Comparison of ENCODE assay signal across 13 cellular contexts in the genomic region with DNA sequence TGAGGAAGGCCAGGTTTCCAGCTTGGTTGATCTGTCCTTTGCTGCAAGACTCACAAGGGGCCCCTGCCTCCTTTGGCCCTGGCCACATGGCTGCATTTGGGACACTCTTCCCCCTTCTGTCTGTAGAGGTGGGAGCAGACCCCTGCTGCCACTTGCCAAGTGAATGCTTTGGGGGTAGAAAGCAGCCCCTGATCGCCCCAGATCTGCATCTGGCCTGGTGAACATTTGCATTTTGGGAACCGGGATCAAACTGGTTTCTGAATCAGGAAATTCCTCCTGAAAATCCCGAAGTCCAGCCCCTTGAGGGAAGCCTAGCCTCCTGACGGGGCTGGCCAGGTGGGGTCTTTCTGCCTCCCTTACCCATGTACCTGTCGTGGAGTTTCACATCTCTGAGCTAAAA. TPM values are rescaled to one million over a fixed set of nuclear protein-coding genes. Genes with fewer than 3 reads are reported as not detected.
DNase-seq lines count a peak whose midpoint lies in the region; ATAC-seq, FAIRE-seq and TF ChIP-seq lines count a peak whose summit lies in the region.
"Had no signal": no experiment of that assay in that cellular context is flagged by ENCODE, and none has a peak within 500 bp of the region (broad histone marks: within the 10 kb centered on the region; RNA-seq: fewer than 3 reads in every experiment).

No MANE protein-coding gene starts in this region.

- no peak for TF ChIP-seq CTCF in esophagus squamous epithelium (IDR thresholded peaks at IDR 0.05)
- no peak for TF ChIP-seq CTCF in nephron progenitor cell (IDR thresholded peaks at IDR 0.05)
- no peak for TF ChIP-seq CTCF in upper lobe of left lung (IDR thresholded peaks at IDR 0.05)
- TF ChIP-seq CTCF in uterus (IDR thresholded peaks at IDR 0.05), result no peak

- no peaks in the 10 kb centered on the region for H3K9me3 Mint-ChIP-seq in nephron progenitor cell
- H3K9me3 Mint-ChIP-seq: activated CD4-positive, alpha-beta T cell treated with anti-CD3 and anti-CD28 coated beads, Interleukin-2, amount 10 ng/mL, durations not matched to agents 7 days and 5 days had no signal

- H3K27me3 ChIP-seq in esophagus squamous epithelium (peaks cover 12 to 57% (median 14%) of the 10 kb centered on the region in 4 donors), upper lobe of left lung (peaks cover 0 to 25% (median 10%) of the 10 kb centered on the region in 4 donors), uterus (peaks cover 5 to 10% of the 10 kb centered on the region in 2 donors)
- H3K27me3 ChIP-seq: pancreas had no signal

- H3K36me3 Mint-ChIP-seq in nephron progenitor cell (ENCODE audit: low read depth), result peaks cover 13% of the 10 kb centered on the region

- FAIRE-seq in frontal cortex (lab: Jason Lieb, UNC), result no peak
- FAIRE-seq: bronchial epithelial cell, pancreas had no signal

- peak overlapping the region in 2 of 4 donors; percentile 32 to 52 for H3K4me3 ChIP-seq in esophagus squamous epithelium
- peak overlapping the region in 3 of 4 donors; percentile 0 to 27 (median 18) for H3K4me3 ChIP-seq in upper lobe of left lung
- H3K4me3 ChIP-seq in uterus, result peak overlapping the region in 1 of 2 donors; percentile 7
- H3K4me3 ChIP-seq: pancreas had no signal

- H3K4me3 Mint-ChIP-seq in nephron progenitor cell, result peak overlapping the region; percentile 81
- H3K4me3 Mint-ChIP-seq: activated CD4-positive, alpha-beta T cell treated with anti-CD3 and anti-CD28 coated beads, Interleukin-2, amount 10 ng/mL, durations not matched to agents 7 days and 5 days had no signal

- H3K4me1 ChIP-seq in esophagus squamous epithelium, result peaks cover 15 to 33% (median 23%) of the 10 kb centered on the region in 3 donors
- peaks cover 26 to 29% (median 27%) of the 10 kb centered on the region in 4 donors for H3K4me1 ChIP-seq in upper lobe of left lung
- H3K4me1 ChIP-seq in uterus, result peaks cover 0 to 15% of the 10 kb centered on the region in 2 donors
- H3K4me1 ChIP-seq: pancreas had no signal

- TF ChIP-seq POLR2A in esophagus squamous epithelium (IDR thresholded peaks at IDR 0.05), result no peak
- TF ChIP-seq POLR2A in upper lobe of left lung (IDR thresholded peaks at IDR 0.05), result no peak
- TF ChIP-seq POLR2A in uterus (IDR thresholded peaks at IDR 0.05), result no peak

- WGBS in esophagus squamous epithelium, 2 donors, result 29% methylated on average over 4 of the region's 5 CpGs; no CpG with 5 or more reads in 1 of the 2 donors
- WGBS in upper lobe of left lung, 2 donors, result 24 to 37% methylated on average over 5 of the region's 5 CpGs

- TF ChIP-seq EP300 in upper lobe of left lung (IDR thresholded peaks at IDR 0.05), result no peak

- DNase-seq in Right ventricle myocardium inferior (ENCODE audit: missing footprints), result peak; percentile 21
- no peak for DNase-seq in cardiac septum (ENCODE audit: low spot score)
- DNase-seq in esophagus squamous epithelium (lab: John Stamatoyannopoulos, UW), result no peak
- no peak for DNase-seq in nephron progenitor cell
- no peak for DNase-seq in upper lobe of left lung
- DNase-seq in frontal cortex (ENCODE audit: low spot score in 2 of 2), result no peak
- DNase-seq in uterus, result no peak
- DNase-seq: activated CD4-positive, alpha-beta T cell treated with anti-CD3 and anti-CD28 coated beads, Interleukin-2, amount 10 ng/mL, durations not matched to agents 7 days and 5 days; DND-41; pancreas had no signal

- no peak overlapping the region for H3K27ac Mint-ChIP-seq in nephron progenitor cell
- H3K27ac Mint-ChIP-seq: activated CD4-positive, alpha-beta T cell treated with anti-CD3 and anti-CD28 coated beads, Interleukin-2, amount 10 ng/mL, durations not matched to agents 7 days and 5 days had no signal

- peaks cover 3% of the 10 kb centered on the region for H3K27me3 Mint-ChIP-seq in nephron progenitor cell (ENCODE audit: low read depth, poor library complexity)

- no peaks in the 10 kb centered on the region for H3K9me3 ChIP-seq in esophagus squamous epithelium
- no peaks in the 10 kb centered on the region for H3K9me3 ChIP-seq in upper lobe of left lung
- H3K9me3 ChIP-seq in uterus, result no peaks in the 10 kb centered on the region
- H3K9me3 ChIP-seq: pancreas had no signal

- peaks cover 0 to 36% (median 3%) of the 10 kb centered on the region in 3 donors for H3K36me3 ChIP-seq in esophagus squamous epithelium
- peaks cover 4 to 20% (median 17%) of the 10 kb centered on the region in 4 donors for H3K36me3 ChIP-seq in upper lobe of left lung
- H3K36me3 ChIP-seq in uterus, result no peaks in the 10 kb centered on the region

- ATAC-seq in Right ventricle myocardium inferior (no peak), upper lobe of left lung (ENCODE audit: low FRiP score in 2 of 2) (no peak), HG03565 (IDR thresholded peaks at IDR 0.05; ENCODE audit: unreplicated experiment) (no peak)

- peaks cover 57% of the 10 kb centered on the region for H3K4me1 Mint-ChIP-seq in nephron progenitor cell

- intact Hi-C loops in Right ventricle myocardium inferior (cut with DNase I), result loop anchor here (2.0 kb wide), 1 partner anchor 24 kb away; no protein-coding TSS in a partner anchor
- intact Hi-C loops in cardiac septum (cut with DNase I), result no loop called here
- intact Hi-C loops in esophagus squamous epithelium (cut with DNase I), result no loop called here
- intact Hi-C loops in uterus (cut with DNase I; ENCODE audit: low total_unique reads), result no loop called here

- H3K27ac ChIP-seq in esophagus squamous epithelium (peak overlapping the region in 3 of 4 donors; percentile 15 to 80 (median 59)), upper lobe of left lung (peak overlapping the region in 3 of 4 donors; percentile 26 to 76 (median 55)), uterus (peak overlapping the region in 1 of 2 donors; percentile 77)
- H3K27ac ChIP-seq: pancreas had no signal

RNA-seq across cellular contexts. Expression of gene DPF1, which starts 14.9 kb away (rescaled TPM):
- total RNA-seq in Right ventricle myocardium inferior (0.11 TPM), cardiac septum (0.51 TPM), esophagus squamous epithelium (1 to 10 TPM in 1 of 4 donors, under 1 TPM in 1, not detected in 2; 0.44 to 2.5 TPM), upper lobe of left lung (under 1 TPM in 2 of 6 donors, not detected in 4; 0.40 to 0.46 TPM), frontal cortex (39.9 TPM), uterus (1 to 10 TPM in 1 of 4 donors, under 1 TPM in 1, not detected in 2; 0.85 to 4.2 TPM)
- total RNA-seq: bronchial epithelial cell had no signal

RNA-seq across cellular contexts. Expression of gene PPP1R14A, which starts 47.0 kb away (rescaled TPM):
- total RNA-seq in Right ventricle myocardium inferior (35.9 TPM), cardiac septum (23.9 TPM), esophagus squamous epithelium (100 to 1,000 TPM in 1 of 4 donors, 10 to 100 TPM in 2, 1 to 10 TPM in 1; 1.1 to 101 (median 26.3) TPM), upper lobe of left lung (100 to 1,000 TPM in 3 of 6 donors, 10 to 100 TPM in 3; 71.2 to 236 (median 96.2) TPM), frontal cortex (not detected), uterus (100 to 1,000 TPM in 3 of 4 donors, 1 to 10 TPM in 1; 9.3 to 225 (median 172) TPM)
- total RNA-seq: A172; activated CD4-positive, alpha-beta T cell treated with anti-CD3 and anti-CD28 coated beads, Interleukin-2, amount 10 ng/mL, durations not matched to agents 7 days and 5 days had no signal

RNA-seq across cellular contexts. Expression of gene SPINT2, which starts 55.2 kb away (rescaled TPM):
- total RNA-seq in Right ventricle myocardium inferior, result 9.1 TPM
- 17.3 TPM for total RNA-seq in cardiac septum
- total RNA-seq in esophagus squamous epithelium, result 100 to 1,000 TPM; 345 to 663 (median 433) TPM
- 100 to 1,000 TPM; 192 to 583 (median 317) TPM for total RNA-seq in upper lobe of left lung
- 104 TPM for total RNA-seq in frontal cortex
- 10 to 100 TPM; 11.8 to 72.8 (median 29.4) TPM for total RNA-seq in uterus
